In genomic region chr22:35914665-35915476, GRCh38 we compare ENCODE assay signal across 9 cellular contexts.
DNase-seq lines count a peak whose midpoint lies in the region; ATAC-seq, FAIRE-seq and TF ChIP-seq lines count a peak whose summit lies in the region.
"Had no signal": no experiment of that assay in that cellular context is flagged by ENCODE, and none has a peak within 500 bp of the region (broad histone marks: within the 10 kb centered on the region; RNA-seq: fewer than 3 reads in every experiment).

No MANE protein-coding gene starts in this region.

- peaks cover 40% of the 10 kb centered on the region for H3K4me1 ChIP-seq in astrocyte (ENCODE audit: insufficient read depth, low read length)
- H3K4me1 ChIP-seq in right cardiac atrium (ENCODE audit: control insufficient read depth, insufficient read depth, low read length) = peaks cover 7% of the 10 kb centered on the region
- H3K4me1 ChIP-seq in prostate gland (replicated peaks) = peaks cover 17% of the 10 kb centered on the region

- no peak for DNase-seq in activated CD4-positive, alpha-beta T cell treated with anti-CD3 and anti-CD28 coated beads, Interleukin-2, amount 10 ng/mL, durations not matched to agents 7 days and 5 days
- DNase-seq in activated CD4-positive, alpha-beta T cell treated with anti-CD3 and anti-CD28 coated beads, Interleukin-2, amount 50 U/mL, for 4 hours = no peak
- peak; percentile 60 for DNase-seq in NCI-H345 (lab: John Stamatoyannopoulos, UW)
- DNase-seq in astrocyte (ENCODE audit: low read depth) = peak; percentile 86
- peak; percentile 36 to 61 (median 57) for DNase-seq in right cardiac atrium
- peak; percentile 86 for DNase-seq in prostate gland (ENCODE audit: low spot score)
- no peak for DNase-seq in activated effector memory CD4-positive, alpha-beta T cell treated with Interleukin-2 at 50 U/mL for 16 hours

- intact Hi-C loops in right cardiac atrium (cut with DNase I) = loop anchor here (2.0 to 10.0 kb wide), 7 partner anchors 22 to 280 kb away; no protein-coding TSS in a partner anchor
- intact Hi-C loops in prostate gland (cut with DNase I) = loop anchor here (5.0 kb wide), 1 partner anchor 73 kb away; no protein-coding TSS in a partner anchor

- H3K36me3 ChIP-seq in astrocyte (ENCODE audit: insufficient read depth, low read length) (no peaks in the 10 kb centered on the region), prostate gland (no peaks in the 10 kb centered on the region)
- H3K36me3 ChIP-seq: neutrophil had no signal

- POLR2A ChIA-PET in activated CD4-positive, alpha-beta T cell treated with anti-CD3 and anti-CD28 coated beads, Interleukin-2, amount 10 ng/mL, durations not matched to agents 7 days and 5 days (lab: Charles Lee) = interaction anchor here (0.9 kb wide), 1 partner anchor 11 kb away, joined by 3 read pairs; no protein-coding TSS in a partner anchor

- H3K27ac Mint-ChIP-seq in activated CD4-positive, alpha-beta T cell treated with anti-CD3 and anti-CD28 coated beads, Interleukin-2, amount 10 ng/mL, durations not matched to agents 7 days and 5 days = no peak overlapping the region
- peak overlapping the region; percentile 88 for H3K27ac Mint-ChIP-seq in astrocyte (ENCODE audit: unreplicated experiment)

- H3K27ac ChIP-seq in astrocyte (ENCODE audit: low read depth, low read length) (peak overlapping the region; percentile 61), right cardiac atrium (ENCODE audit: low read length) (peak overlapping the region; percentile 98), prostate gland (peak overlapping the region; percentile 79 to 82)
- H3K27ac ChIP-seq: neutrophil had no signal

- WGBS in right cardiac atrium = 2% methylated on average over 9 of the region's 9 CpGs
- WGBS in prostate gland = 2% methylated on average over 9 of the region's 9 CpGs

- H3K79me2 ChIP-seq in astrocyte (ENCODE audit: insufficient read depth, low read length) = peaks cover 85% of the 10 kb centered on the region

- ATAC-seq in right cardiac atrium (peak; percentile 91 to 94), GM21390 (IDR thresholded peaks at IDR 0.05; ENCODE audit: unreplicated experiment) (no peak)

- no peaks in the 10 kb centered on the region for H3K9me3 Mint-ChIP-seq in activated CD4-positive, alpha-beta T cell treated with anti-CD3 and anti-CD28 coated beads, Interleukin-2, amount 10 ng/mL, durations not matched to agents 7 days and 5 days
- no peaks in the 10 kb centered on the region for H3K9me3 Mint-ChIP-seq in astrocyte (ENCODE audit: unreplicated experiment)

- TF ChIP-seq POLR2A in prostate gland (IDR thresholded peaks at IDR 0.05) = no peak

- CTCF ChIA-PET in activated CD4-positive, alpha-beta T cell treated with anti-CD3 and anti-CD28 coated beads, Interleukin-2, amount 10 ng/mL, durations not matched to agents 7 days and 5 days (lab: Charles Lee) = interaction anchor here (0.6 to 1.0 kb wide), 3 partner anchors 14 to 526 kb away, joined by 3 to 4 read pairs (median 3); no protein-coding TSS in a partner anchor

- FAIRE-seq in astrocyte (lab: Jason Lieb, UNC) = no peak

- H3K9me3 ChIP-seq in astrocyte (ENCODE audit: insufficient read depth, low read depth, low read length) (no peaks in the 10 kb centered on the region), right cardiac atrium (ENCODE audit: control insufficient read depth, low read length) (no peaks in the 10 kb centered on the region), prostate gland (no peaks in the 10 kb centered on the region)
- H3K9me3 ChIP-seq: neutrophil had no signal

- H3K4me3 ChIP-seq in astrocyte (ENCODE audit: insufficient read depth, low read depth, low read length) = peak overlapping the region; percentile 58
- peak overlapping the region; percentile 52 for H3K4me3 ChIP-seq in right cardiac atrium (ENCODE audit: low read length)
- peak overlapping the region; percentile 23 to 32 for H3K4me3 ChIP-seq in prostate gland

- H3K27me3 ChIP-seq in astrocyte (ENCODE audit: insufficient read depth, low read length) (no peaks in the 10 kb centered on the region), right cardiac atrium (ENCODE audit: control insufficient read depth, insufficient read depth) (no peaks in the 10 kb centered on the region), prostate gland (replicated peaks; ENCODE audit: insufficient read depth) (no peaks in the 10 kb centered on the region)

- H3K9ac ChIP-seq in astrocyte (ENCODE audit: low read length) = peak overlapping the region; percentile 66

- H2AFZ ChIP-seq in astrocyte (ENCODE audit: low read depth, low read length) = no peak overlapping the region

- peaks cover 19% of the 10 kb centered on the region for H3K4me1 Mint-ChIP-seq in activated CD4-positive, alpha-beta T cell treated with anti-CD3 and anti-CD28 coated beads, Interleukin-2, amount 10 ng/mL, durations not matched to agents 7 days and 5 days
- H3K4me1 Mint-ChIP-seq in astrocyte (ENCODE audit: low read depth, unreplicated experiment) = peaks cover 35% of the 10 kb centered on the region

- peaks cover 38% of the 10 kb centered on the region for H4K20me1 ChIP-seq in astrocyte (ENCODE audit: insufficient read depth, low read length)

- TF ChIP-seq CTCF in astrocyte (IDR thresholded peaks at IDR 0.05; ENCODE audit: insufficient read depth, low read depth, low read length) (no peak), prostate gland (IDR thresholded peaks at IDR 0.05) (no peak)

- peak overlapping the region; percentile 4 for H3K4me3 Mint-ChIP-seq in activated CD4-positive, alpha-beta T cell treated with anti-CD3 and anti-CD28 coated beads, Interleukin-2, amount 10 ng/mL, durations not matched to agents 7 days and 5 days
- H3K4me3 Mint-ChIP-seq in astrocyte (ENCODE audit: unreplicated experiment) = peak overlapping the region; percentile 84

- H3K36me3 Mint-ChIP-seq in activated CD4-positive, alpha-beta T cell treated with anti-CD3 and anti-CD28 coated beads, Interleukin-2, amount 10 ng/mL, durations not matched to agents 7 days and 5 days (ENCODE audit: low read depth) = no peaks in the 10 kb centered on the region
- no peaks in the 10 kb centered on the region for H3K36me3 Mint-ChIP-seq in astrocyte (ENCODE audit: low read depth, unreplicated experiment)

- H3K4me2 ChIP-seq in astrocyte (ENCODE audit: low read length) = peak overlapping the region; percentile 91

- H3K27me3 Mint-ChIP-seq in activated CD4-positive, alpha-beta T cell treated with anti-CD3 and anti-CD28 coated beads, Interleukin-2, amount 10 ng/mL, durations not matched to agents 7 days and 5 days = peaks cover 4% of the 10 kb centered on the region
- H3K27me3 Mint-ChIP-seq in astrocyte (ENCODE audit: low read depth, unreplicated experiment) = no peaks in the 10 kb centered on the region

Comparison
In these comparisons a context has a peak if more than half of its experiments do, and no peak if none do; other contexts are left out.
1. DNase-seq: peak in NCI-H345 (single experiment), astrocyte (single experiment), right cardiac atrium (3 of 3) and prostate gland (single experiment); none in activated CD4-positive, alpha-beta T cell treated with anti-CD3 and anti-CD28 coated beads, Interleukin-2, amount 10 ng/mL, durations not matched to agents 7 days and 5 days (single experiment), activated CD4-positive, alpha-beta T cell treated with anti-CD3 and anti-CD28 coated beads, Interleukin-2, amount 50 U/mL, for 4 hours (0 of 2) and activated effector memory CD4-positive, alpha-beta T cell treated with Interleukin-2 at 50 U/mL for 16 hours (single experiment).
2. Peak in every context shown above with its lines, with median percentiles within 50 percentile points of each other: H3K27ac ChIP-seq and H3K4me3 ChIP-seq.